Comparison of ENCODE assay signal across 1 cellular context in the genomic region with DNA sequence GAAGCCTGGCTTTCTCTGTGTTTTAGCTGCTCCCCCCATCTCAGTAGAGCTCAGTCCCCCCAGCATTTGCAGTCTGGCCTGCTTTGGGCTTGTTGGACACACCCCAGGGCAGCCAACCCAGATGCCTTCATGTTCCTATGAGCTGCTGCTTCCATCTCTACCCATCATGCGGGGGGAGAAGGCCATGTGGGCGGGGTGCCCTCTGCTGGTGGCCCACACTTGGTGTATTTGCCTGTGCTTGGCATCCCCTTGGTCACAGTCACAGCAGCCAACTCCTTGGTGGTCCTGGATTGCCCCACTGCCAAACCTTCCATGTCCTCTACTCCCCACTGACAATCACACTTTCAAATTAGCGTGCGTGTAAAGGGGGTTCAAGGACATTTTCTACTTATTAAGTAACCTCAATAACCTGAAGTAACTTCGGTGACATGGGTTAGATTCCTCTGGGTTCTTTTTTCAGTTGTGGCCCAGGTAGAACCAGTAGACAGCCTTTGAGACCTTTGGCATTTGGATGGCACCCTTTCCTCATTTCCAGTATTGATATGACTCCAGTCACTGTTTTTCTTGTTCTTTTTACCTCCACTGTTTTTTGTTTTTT.
A peak's percentile ranks its signal among the peaks of the same experiment; 100 is the strongest.
TF ChIP-seq lines count a peak whose summit lies in the region.

No MANE protein-coding gene starts in this region.

TF ChIP-seq in K562, 482 proteins besides CTCF, POLR2A, EP300 and RAD21 (continued from another document and continues in another):
- TF ChIP-seq, protein P1, sequence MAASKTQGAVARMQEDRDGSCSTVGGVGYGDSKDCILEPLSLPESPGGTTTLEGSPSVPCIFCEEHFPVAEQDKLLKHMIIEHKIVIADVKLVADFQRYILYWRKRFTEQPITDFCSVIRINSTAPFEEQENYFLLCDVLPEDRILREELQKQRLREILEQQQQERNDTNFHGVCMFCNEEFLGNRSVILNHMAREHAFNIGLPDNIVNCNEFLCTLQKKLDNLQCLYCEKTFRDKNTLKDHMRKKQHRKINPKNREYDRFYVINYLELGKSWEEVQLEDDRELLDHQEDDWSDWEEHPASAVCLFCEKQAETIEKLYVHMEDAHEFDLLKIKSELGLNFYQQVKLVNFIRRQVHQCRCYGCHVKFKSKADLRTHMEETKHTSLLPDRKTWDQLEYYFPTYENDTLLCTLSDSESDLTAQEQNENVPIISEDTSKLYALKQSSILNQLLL (CRISPR knock-in tag; IDR thresholded peaks at IDR 0.05; ENCODE audit: borderline replicate concordance), result no peak
- TF ChIP-seq HIVEP1 (CRISPR knock-in tag; IDR thresholded peaks at IDR 0.05) (no peak), HNRNPK (IDR thresholded peaks at IDR 0.05; ENCODE audit: low read depth, low read length, poor library complexity, severe bottlenecking) (no peak), C11orf30 (IDR thresholded peaks at IDR 0.05; ENCODE audit: low read depth) (no peak), ZNF384 (IDR thresholded peaks at IDR 0.05; ENCODE audit: low read depth, low read length) (no peak), ZNF639 (CRISPR knock-in tag; conservative IDR thresholded peaks at IDR 0.05 in 1 of 2, IDR thresholded peaks at IDR 0.05 in 1 of 2) (no peak), HMG20A (CRISPR knock-in tag; conservative IDR thresholded peaks at IDR 0.05) (no peak), NFIX (CRISPR knock-in tag; IDR thresholded peaks at IDR 0.05; ENCODE audit: low read depth) (no peak), RCOR1 (IDR thresholded peaks at IDR 0.05; ENCODE audit: borderline replicate concordance in 1 of 2, low read depth in 2 of 2, low read length in 2 of 2) (peak in 1 of 2 experiments; percentile 67; a peak in 1 of 4 replicates), MEIS2 (IDR thresholded peaks at IDR 0.05; ENCODE audit: partially characterized antibody) (no peak), KAT7 (CRISPR knock-in tag; IDR thresholded peaks at IDR 0.05; ENCODE audit: borderline replicate concordance) (no peak), ZNF512 (tag; IDR thresholded peaks at IDR 0.05) (no peak), CC2D1A (IDR thresholded peaks at IDR 0.05) (no peak), SMAD4 (CRISPR knock-in tag; conservative IDR thresholded peaks at IDR 0.05) (no peak), POU5F1 (IDR thresholded peaks at IDR 0.05; ENCODE audit: borderline replicate concordance, low read depth, low read length, partially characterized antibody) (no peak), ZNF165 (CRISPR knock-in tag; IDR thresholded peaks at IDR 0.05; ENCODE audit: borderline replicate concordance) (no peak), RNF2 (IDR thresholded peaks at IDR 0.05) (no peak), ZBTB9 (CRISPR knock-in tag; IDR thresholded peaks at IDR 0.05) (no peak), ETS1 (conservative IDR thresholded peaks at IDR 0.05; ENCODE audit: control insufficient read depth, low read depth, low read length) (no peak), MTA3 (IDR thresholded peaks at IDR 0.05; ENCODE audit: borderline replicate concordance) (0 out of 2 replicates have a peak, but pooled peaks have one; percentile 17), HDAC6 (IDR thresholded peaks at IDR 0.05; ENCODE audit: low read depth, low read length) (no peak), DLX4 (CRISPR knock-in tag; IDR thresholded peaks at IDR 0.05) (no peak), MAFF (IDR thresholded peaks at IDR 0.05; ENCODE audit: low read length) (no peak), TAF1 (IDR thresholded peaks at IDR 0.05; ENCODE audit: control insufficient read depth, extremely low read depth, insufficient read depth, low read length, severe bottlenecking) (no peak), HDAC3 (IDR thresholded peaks at IDR 0.05; ENCODE audit: borderline replicate concordance, partially characterized antibody) (no peak)
- TF ChIP-seq, protein P2, sequence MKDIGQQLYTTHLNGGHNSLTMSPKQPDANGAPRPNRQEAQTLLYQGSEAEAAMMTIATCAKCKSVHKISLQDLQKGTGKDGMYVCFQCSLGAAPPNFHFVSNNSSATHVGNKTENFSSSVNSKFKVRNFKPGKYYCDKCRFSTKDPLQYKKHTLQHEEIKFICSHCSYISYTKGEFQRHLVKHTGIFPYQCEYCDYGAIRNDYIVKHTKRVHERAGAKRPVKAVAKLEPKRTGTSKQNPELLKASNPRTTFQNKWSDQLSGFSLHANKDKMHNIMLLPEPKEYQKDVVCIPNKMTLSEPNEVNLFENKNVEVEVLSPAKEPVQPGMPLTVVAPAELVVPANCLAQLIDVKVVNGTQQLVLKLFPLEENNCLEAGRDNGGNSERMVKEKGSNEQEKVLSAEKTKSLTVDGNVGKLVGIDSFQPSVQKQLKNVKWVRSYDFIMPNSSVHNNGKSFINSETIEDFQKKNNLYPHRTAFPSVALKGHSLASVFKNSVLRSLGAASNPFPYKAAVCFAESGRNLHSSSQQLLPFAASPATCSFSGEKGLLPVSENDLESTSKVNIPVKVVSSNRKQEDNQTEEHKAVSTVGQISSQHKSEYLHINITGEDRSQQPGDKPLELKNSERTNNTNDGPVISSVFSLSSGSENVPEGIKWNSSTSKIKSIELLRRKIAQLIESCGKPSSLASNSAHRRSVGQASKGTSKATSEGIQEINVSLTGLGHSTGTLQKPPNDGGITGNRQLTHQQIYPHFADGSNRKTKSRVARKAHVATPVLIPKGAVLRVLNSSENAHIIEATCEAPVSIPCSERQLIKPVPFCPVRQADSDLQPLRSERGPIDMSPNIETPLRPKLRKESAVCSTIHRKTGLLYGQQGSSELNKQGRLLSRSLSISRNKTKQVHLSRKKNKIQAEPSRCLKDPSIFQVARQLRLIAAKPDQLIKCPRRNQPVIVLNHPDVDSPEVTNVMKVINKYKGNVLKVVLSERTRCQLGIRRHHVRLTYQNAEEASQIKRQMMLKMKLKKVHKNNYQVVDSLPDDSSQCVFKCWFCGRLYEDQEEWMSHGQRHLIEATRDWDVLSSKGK (CRISPR knock-in tag; IDR thresholded peaks at IDR 0.05), result no peak
- TF ChIP-seq, protein P3, sequence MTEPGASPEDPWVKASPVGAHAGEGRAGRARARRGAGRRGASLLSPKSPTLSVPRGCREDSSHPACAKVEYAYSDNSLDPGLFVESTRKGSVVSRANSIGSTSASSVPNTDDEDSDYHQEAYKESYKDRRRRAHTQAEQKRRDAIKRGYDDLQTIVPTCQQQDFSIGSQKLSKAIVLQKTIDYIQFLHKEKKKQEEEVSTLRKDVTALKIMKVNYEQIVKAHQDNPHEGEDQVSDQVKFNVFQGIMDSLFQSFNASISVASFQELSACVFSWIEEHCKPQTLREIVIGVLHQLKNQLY (CRISPR knock-in tag; conservative IDR thresholded peaks at IDR 0.05), result no peak
- TF ChIP-seq, protein P4, sequence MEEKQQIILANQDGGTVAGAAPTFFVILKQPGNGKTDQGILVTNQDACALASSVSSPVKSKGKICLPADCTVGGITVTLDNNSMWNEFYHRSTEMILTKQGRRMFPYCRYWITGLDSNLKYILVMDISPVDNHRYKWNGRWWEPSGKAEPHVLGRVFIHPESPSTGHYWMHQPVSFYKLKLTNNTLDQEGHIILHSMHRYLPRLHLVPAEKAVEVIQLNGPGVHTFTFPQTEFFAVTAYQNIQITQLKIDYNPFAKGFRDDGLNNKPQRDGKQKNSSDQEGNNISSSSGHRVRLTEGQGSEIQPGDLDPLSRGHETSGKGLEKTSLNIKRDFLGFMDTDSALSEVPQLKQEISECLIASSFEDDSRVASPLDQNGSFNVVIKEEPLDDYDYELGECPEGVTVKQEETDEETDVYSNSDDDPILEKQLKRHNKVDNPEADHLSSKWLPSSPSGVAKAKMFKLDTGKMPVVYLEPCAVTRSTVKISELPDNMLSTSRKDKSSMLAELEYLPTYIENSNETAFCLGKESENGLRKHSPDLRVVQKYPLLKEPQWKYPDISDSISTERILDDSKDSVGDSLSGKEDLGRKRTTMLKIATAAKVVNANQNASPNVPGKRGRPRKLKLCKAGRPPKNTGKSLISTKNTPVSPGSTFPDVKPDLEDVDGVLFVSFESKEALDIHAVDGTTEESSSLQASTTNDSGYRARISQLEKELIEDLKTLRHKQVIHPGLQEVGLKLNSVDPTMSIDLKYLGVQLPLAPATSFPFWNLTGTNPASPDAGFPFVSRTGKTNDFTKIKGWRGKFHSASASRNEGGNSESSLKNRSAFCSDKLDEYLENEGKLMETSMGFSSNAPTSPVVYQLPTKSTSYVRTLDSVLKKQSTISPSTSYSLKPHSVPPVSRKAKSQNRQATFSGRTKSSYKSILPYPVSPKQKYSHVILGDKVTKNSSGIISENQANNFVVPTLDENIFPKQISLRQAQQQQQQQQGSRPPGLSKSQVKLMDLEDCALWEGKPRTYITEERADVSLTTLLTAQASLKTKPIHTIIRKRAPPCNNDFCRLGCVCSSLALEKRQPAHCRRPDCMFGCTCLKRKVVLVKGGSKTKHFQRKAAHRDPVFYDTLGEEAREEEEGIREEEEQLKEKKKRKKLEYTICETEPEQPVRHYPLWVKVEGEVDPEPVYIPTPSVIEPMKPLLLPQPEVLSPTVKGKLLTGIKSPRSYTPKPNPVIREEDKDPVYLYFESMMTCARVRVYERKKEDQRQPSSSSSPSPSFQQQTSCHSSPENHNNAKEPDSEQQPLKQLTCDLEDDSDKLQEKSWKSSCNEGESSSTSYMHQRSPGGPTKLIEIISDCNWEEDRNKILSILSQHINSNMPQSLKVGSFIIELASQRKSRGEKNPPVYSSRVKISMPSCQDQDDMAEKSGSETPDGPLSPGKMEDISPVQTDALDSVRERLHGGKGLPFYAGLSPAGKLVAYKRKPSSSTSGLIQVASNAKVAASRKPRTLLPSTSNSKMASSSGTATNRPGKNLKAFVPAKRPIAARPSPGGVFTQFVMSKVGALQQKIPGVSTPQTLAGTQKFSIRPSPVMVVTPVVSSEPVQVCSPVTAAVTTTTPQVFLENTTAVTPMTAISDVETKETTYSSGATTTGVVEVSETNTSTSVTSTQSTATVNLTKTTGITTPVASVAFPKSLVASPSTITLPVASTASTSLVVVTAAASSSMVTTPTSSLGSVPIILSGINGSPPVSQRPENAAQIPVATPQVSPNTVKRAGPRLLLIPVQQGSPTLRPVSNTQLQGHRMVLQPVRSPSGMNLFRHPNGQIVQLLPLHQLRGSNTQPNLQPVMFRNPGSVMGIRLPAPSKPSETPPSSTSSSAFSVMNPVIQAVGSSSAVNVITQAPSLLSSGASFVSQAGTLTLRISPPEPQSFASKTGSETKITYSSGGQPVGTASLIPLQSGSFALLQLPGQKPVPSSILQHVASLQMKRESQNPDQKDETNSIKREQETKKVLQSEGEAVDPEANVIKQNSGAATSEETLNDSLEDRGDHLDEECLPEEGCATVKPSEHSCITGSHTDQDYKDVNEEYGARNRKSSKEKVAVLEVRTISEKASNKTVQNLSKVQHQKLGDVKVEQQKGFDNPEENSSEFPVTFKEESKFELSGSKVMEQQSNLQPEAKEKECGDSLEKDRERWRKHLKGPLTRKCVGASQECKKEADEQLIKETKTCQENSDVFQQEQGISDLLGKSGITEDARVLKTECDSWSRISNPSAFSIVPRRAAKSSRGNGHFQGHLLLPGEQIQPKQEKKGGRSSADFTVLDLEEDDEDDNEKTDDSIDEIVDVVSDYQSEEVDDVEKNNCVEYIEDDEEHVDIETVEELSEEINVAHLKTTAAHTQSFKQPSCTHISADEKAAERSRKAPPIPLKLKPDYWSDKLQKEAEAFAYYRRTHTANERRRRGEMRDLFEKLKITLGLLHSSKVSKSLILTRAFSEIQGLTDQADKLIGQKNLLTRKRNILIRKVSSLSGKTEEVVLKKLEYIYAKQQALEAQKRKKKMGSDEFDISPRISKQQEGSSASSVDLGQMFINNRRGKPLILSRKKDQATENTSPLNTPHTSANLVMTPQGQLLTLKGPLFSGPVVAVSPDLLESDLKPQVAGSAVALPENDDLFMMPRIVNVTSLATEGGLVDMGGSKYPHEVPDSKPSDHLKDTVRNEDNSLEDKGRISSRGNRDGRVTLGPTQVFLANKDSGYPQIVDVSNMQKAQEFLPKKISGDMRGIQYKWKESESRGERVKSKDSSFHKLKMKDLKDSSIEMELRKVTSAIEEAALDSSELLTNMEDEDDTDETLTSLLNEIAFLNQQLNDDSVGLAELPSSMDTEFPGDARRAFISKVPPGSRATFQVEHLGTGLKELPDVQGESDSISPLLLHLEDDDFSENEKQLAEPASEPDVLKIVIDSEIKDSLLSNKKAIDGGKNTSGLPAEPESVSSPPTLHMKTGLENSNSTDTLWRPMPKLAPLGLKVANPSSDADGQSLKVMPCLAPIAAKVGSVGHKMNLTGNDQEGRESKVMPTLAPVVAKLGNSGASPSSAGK (IDR thresholded peaks at IDR 0.05), result no peak
